In the genomic region with DNA sequence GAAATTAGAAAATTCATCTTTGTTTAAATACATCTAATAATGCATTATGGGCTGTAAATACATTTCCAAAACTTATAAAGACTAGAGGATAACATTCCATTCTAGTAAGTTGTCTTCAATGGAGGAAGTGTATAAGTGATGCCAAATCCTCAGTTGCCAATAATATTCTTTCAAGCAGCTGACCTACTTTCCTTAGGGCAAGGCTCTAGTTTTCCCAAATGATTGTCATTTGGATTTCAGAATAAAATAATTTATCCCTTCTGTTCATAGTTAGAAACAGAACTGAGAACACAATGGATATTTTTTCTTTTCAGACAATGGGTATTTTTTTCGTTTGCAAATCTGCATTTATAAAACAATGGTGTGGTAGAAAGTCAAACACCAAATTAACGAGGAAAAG, we compare ENCODE assay signal across 13 cellular contexts.
"Had no signal": no experiment of that assay in that cellular context is flagged by ENCODE, and none has a peak within 500 bp of the region (broad histone marks: within the 10 kb centered on the region; RNA-seq: fewer than 3 reads in every experiment).

No MANE protein-coding gene starts in this region.

- DNase-seq: cortex of kidney; effector memory CD4-positive, alpha-beta T cell; head of caudate nucleus; kidney glomerular epithelial cell; natural killer cell; right cardiac atrium; stimulated activated CD4-positive, alpha-beta T cell treated with anti-CD3 and anti-CD28 coated beads, Interleukin-4, amount 100 ng/mL, for 1 hour had no signal

- H3K4me2 ChIP-seq: hepatocyte had no signal

- H3K4me1 Mint-ChIP-seq: natural killer cell; neural crest cell; stimulated activated memory B cell treated with anti-CD40 and anti-IgM and Interleukin-4, amounts not matched to agents 10 μg/mL and 1 μg/mL and 100 μg/mL, for 72 hours had no signal

- H3K9me3 Mint-ChIP-seq: neural crest cell; stimulated activated memory B cell treated with anti-CD40 and anti-IgM and Interleukin-4, amounts not matched to agents 10 μg/mL and 1 μg/mL and 100 μg/mL, for 72 hours; type B pancreatic cell had no signal

- H3K4me3 Mint-ChIP-seq: natural killer cell; neural crest cell; stimulated activated memory B cell treated with anti-CD40 and anti-IgM and Interleukin-4, amounts not matched to agents 10 μg/mL and 1 μg/mL and 100 μg/mL, for 72 hours; stimulated activated naive CD8-positive, alpha-beta T cell treated with anti-CD3 and anti-CD28 coated beads, Interleukin-15, Interleukin-2, amounts not matched to agents 100 ng/mL and 50 ng/mL, for 24 hours; type B pancreatic cell had no signal

- H3K27ac ChIP-seq: hepatocyte had no signal

- H3K4me3 ChIP-seq: hepatocyte had no signal

- H2AFZ ChIP-seq: hepatocyte had no signal

- FAIRE-seq: urothelium cell line had no signal

- H3K27ac Mint-ChIP-seq: natural killer cell; stimulated activated memory B cell treated with anti-CD40 and anti-IgM and Interleukin-4, amounts not matched to agents 10 μg/mL and 1 μg/mL and 100 μg/mL, for 72 hours; stimulated activated naive CD8-positive, alpha-beta T cell treated with anti-CD3 and anti-CD28 coated beads, Interleukin-15, Interleukin-2, amounts not matched to agents 100 ng/mL and 50 ng/mL, for 24 hours; type B pancreatic cell had no signal

- H3K27me3 ChIP-seq: hepatocyte had no signal

- H3K27me3 Mint-ChIP-seq: stimulated activated memory B cell treated with anti-CD40 and anti-IgM and Interleukin-4, amounts not matched to agents 10 μg/mL and 1 μg/mL and 100 μg/mL, for 72 hours; stimulated activated naive CD8-positive, alpha-beta T cell treated with anti-CD3 and anti-CD28 coated beads, Interleukin-15, Interleukin-2, amounts not matched to agents 100 ng/mL and 50 ng/mL, for 24 hours; type B pancreatic cell had no signal

- H3K36me3 Mint-ChIP-seq: natural killer cell; stimulated activated memory B cell treated with anti-CD40 and anti-IgM and Interleukin-4, amounts not matched to agents 10 μg/mL and 1 μg/mL and 100 μg/mL, for 72 hours; type B pancreatic cell had no signal

- H3K79me2 ChIP-seq: hepatocyte had no signal
